ENCODE assay signal across 10 cellular contexts in the genomic region with DNA sequence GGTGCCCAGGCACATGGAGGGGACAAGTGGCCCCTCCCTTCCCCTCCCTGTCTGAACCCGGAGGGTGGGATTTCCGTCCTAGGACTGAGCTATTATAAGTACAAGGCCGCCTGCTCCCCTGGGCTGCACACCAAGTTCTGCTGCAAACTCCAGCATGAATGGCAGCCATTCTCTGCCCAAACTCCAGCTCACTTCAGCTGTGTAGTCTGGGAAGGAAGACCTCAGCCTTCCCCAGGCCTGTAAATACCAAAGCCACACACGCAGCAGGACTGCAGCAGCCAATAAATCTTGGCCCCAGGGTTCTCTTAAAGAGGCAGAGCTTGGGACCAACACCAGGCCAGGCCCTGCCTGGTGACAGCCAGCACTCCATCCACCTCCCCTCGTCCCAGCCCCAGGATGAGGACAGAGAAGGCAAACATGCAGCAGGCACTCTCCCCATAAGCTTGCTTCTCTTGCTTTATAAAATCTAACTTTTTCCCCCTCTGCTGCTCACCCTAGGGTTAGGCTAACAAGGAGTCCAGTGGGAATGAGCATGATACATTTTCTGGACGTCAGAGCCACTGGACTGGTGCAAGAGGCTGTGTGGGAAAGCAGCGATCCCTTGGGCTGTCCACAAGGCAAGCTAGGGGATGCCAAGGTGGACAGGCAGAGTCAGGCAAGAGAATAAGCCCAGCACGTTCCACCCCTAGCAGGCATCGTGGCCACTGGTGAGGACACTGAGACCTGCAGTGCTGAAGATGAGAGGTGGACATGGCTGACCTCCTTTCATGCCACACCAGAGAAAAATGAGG.
DNase-seq lines count a peak whose midpoint lies in the region; ATAC-seq and TF ChIP-seq lines count a peak whose summit lies in the region.
"Had no signal": no experiment of that assay in that cellular context is flagged by ENCODE, and none has a peak within 500 bp of the region (broad histone marks: within the 10 kb centered on the region; RNA-seq: fewer than 3 reads in every experiment).

No MANE protein-coding gene starts in this region.

- H3K4me1 ChIP-seq in esophagus squamous epithelium: peaks cover 0 to 38% (median 10%) of the 10 kb centered on the region in 3 donors
- H3K4me1 ChIP-seq in mesodermal cell (ENCODE audit: control insufficient read depth, insufficient read depth, low read length, poor library complexity, severe bottlenecking): peaks cover 23% of the 10 kb centered on the region
- H3K4me1 ChIP-seq in spleen: peaks cover 0 to 23% (median 4%) of the 10 kb centered on the region in 6 donors

- intact Hi-C loops in esophagus squamous epithelium (cut with DNase I) (no loop called here), spleen (cut with DNase I; ENCODE audit: low total_unique reads) (no loop called here)

- TF ChIP-seq POLR2A in esophagus squamous epithelium (IDR thresholded peaks at IDR 0.05) (no peak), spleen (IDR thresholded peaks at IDR 0.05) (no peak)

- H3K36me3 ChIP-seq in esophagus squamous epithelium (no peaks in the 10 kb centered on the region), mesodermal cell (ENCODE audit: control insufficient read depth, insufficient read depth, low read length) (no peaks in the 10 kb centered on the region), spleen (no peaks in the 10 kb centered on the region)

- H3K4me3 ChIP-seq in esophagus squamous epithelium (no peak overlapping the region), mesodermal cell (ENCODE audit: extremely low read depth, insufficient read depth, low read length, poor library complexity, severe bottlenecking) (no peak overlapping the region), spleen (no peak overlapping the region)

- TF ChIP-seq CTCF in esophagus squamous epithelium (IDR thresholded peaks at IDR 0.05): no peak
- TF ChIP-seq CTCF in spleen (IDR thresholded peaks at IDR 0.05 in 8 of 11, conservative IDR thresholded peaks at IDR 0.05 in 3 of 11): no peak

- H3K27me3 ChIP-seq in esophagus squamous epithelium (peaks cover 0 to 6% (median 0%) of the 10 kb centered on the region in 4 donors), spleen (replicated peaks in 1 of 7) (no peaks in the 10 kb centered on the region)

- WGBS in esophagus squamous epithelium, 2 donors: 57 to 72% methylated on average over 1 to 5 of the region's 9 CpGs
- WGBS in mesodermal cell (ENCODE audit: insufficient coverage in 2 of 2), 2 experiments: 64 to 72% methylated on average over 4 to 7 of the region's 9 CpGs
- WGBS in spleen, 5 donors: 59 to 82% (median 70%) methylated on average over 8 to 9 of the region's 9 CpGs

- ATAC-seq in GM18867 (IDR thresholded peaks at IDR 0.05; ENCODE audit: unreplicated experiment): no peak

- H3K9me3 ChIP-seq in esophagus squamous epithelium (no peaks in the 10 kb centered on the region), mesodermal cell (ENCODE audit: control insufficient read depth, low read length) (no peaks in the 10 kb centered on the region), spleen (no peaks in the 10 kb centered on the region)

- peak overlapping the region in 3 of 4 donors; percentile 43 to 68 (median 62) for H3K27ac ChIP-seq in esophagus squamous epithelium
- peak overlapping the region; percentile 47 for H3K27ac ChIP-seq in mesodermal cell (ENCODE audit: low read depth, low read length, severe bottlenecking)
- peak overlapping the region; percentile 73 for H3K27ac ChIP-seq in temporal lobe (ENCODE audit: low read depth, low read length)
- peak overlapping the region in 1 of 8 donors; percentile 32 for H3K27ac ChIP-seq in spleen

- DNase-seq in NCI-H69 (lab: John Stamatoyannopoulos, UW) (peak; percentile 15), esophagus squamous epithelium (lab: John Stamatoyannopoulos, UW) (no peak), NCI-H1694 treated with DMSO at 0.1 percent for 48 hours (lab: John Stamatoyannopoulos, UW) (no peak), spleen (no peak), T-helper 9 cell (no peak)
- DNase-seq: GF-D8, NCI-H524 treated with DMSO at 0.1 percent for 48 hours had no signal
